10 cellular contexts compared by ENCODE assay signal in the genomic region with DNA sequence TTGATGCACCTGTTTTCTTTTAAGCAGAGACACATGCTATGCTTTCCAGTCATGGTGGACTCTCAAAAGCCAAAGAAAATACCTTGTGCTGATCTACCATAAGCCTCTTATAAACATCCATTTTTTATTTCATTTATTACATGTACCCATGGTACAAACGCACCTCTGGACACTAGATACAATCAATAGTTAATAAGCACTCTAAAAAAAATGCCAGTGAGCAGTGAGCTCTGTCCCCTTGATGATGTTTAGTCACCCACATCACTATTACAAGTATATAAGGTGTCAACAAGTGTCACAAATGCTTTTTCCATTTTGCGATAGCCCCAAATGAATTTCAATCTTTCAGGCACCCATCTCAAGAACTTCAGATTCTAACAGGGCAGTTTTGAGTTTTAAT. TPM values are rescaled to one million over a fixed set of nuclear protein-coding genes. Genes with fewer than 3 reads are reported as not detected.
"Had no signal": no experiment of that assay in that cellular context is flagged by ENCODE, and none has a peak within 500 bp of the region (broad histone marks: within the 10 kb centered on the region; RNA-seq: fewer than 3 reads in every experiment).

No MANE protein-coding gene starts in this region.

- H3K9me3 ChIP-seq: neutrophil had no signal

- H3K36me3 ChIP-seq: neutrophil had no signal

- DNase-seq: activated CD4-positive, alpha-beta T cell treated with anti-CD3 and anti-CD28 coated beads, Interleukin-2, amount 50 U/mL, for 4 hours; activated CD4-positive, CD25-positive, alpha-beta regulatory T cell treated with anti-CD3 and anti-CD28 coated beads, Interleukin-2, amount 50 U/mL, for 72 hours; activated naive CD4-positive, alpha-beta T cell treated with Interleukin-2 at 50 U/mL for 16 hours; dorsolateral prefrontal cortex; naive thymus-derived CD8-positive, alpha-beta T cell; posterior cingulate gyrus; T-cell; T-helper 9 cell had no signal

- H3K27ac ChIP-seq: neutrophil had no signal

- ATAC-seq: activated T-helper 17 cell treated with anti-CD3 and anti-CD28 coated beads, Interleukin-2, amount 50 U/mL, for 72 hours; naive thymus-derived CD8-positive, alpha-beta T cell; T-cell had no signal

RNA-seq across cellular contexts. Expression of gene KLF4, which starts 5.9 kb away (rescaled TPM):
- polyA plus RNA-seq: naive thymus-derived CD8-positive, alpha-beta T cell had no signal
